In the genomic region with DNA sequence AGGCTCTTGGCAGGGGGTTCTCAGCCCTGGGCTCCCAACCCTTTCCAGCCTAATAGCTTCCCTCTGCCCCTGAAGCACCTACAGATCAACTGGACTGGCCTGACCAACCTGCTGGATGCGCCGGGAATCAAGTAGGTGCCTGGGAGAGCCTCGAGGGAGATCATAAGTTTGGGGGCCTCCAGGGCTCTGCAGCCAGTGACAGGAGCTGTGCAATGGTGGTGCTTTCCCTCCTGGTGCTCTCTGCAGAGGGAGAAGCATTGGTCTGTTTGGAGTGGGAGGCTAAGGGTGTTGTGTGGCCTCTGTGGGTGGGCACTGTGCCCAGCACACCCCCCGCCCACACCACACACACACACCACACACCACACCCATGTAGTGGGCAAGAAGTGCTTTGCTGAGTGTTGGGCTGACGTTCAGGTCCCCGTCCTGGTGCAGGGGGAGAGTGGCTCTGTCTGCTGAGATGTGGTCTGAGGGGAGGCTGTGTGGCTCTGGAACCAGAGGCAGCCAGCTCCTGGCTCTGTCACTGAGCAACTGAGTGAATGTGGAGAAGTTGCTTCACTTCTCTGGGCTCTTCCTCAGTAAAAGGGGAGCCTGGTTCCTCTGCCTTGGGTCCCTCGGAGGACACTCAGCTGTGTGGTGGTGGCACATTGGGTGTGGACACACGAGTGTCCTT, we compare ENCODE assay signal across 18 cellular contexts. TPM values are rescaled to one million over a fixed set of nuclear protein-coding genes. Genes with fewer than 3 reads are reported as not detected.
DNase-seq lines count a peak whose midpoint lies in the region; ATAC-seq and TF ChIP-seq lines count a peak whose summit lies in the region.
"Had no signal": no experiment of that assay in that cellular context is flagged by ENCODE, and none has a peak within 500 bp of the region (broad histone marks: within the 10 kb centered on the region; RNA-seq: fewer than 3 reads in every experiment).

No MANE protein-coding gene starts in this region.

- no TSS peak for BruUV-seq in IMR-90 (replicated peaks; lab: Mats Ljungman, UMichigan)

- no peak overlapping the region for H2BK120ac ChIP-seq in IMR-90 (ENCODE audit: low read depth, low read length)

- H2BK15ac ChIP-seq in IMR-90 (ENCODE audit: low read depth, low read length): no peak overlapping the region

- no peaks in the 10 kb centered on the region for H3K79me1 ChIP-seq in IMR-90 (ENCODE audit: low read depth in 1 of 2, low read length in 2 of 2)

- TF ChIP-seq EP300 in suprapubic skin (IDR thresholded peaks at IDR 0.05): no peak

- H2AK5ac ChIP-seq in IMR-90 (ENCODE audit: low read depth, low read length): no peak overlapping the region

- no peaks in the 10 kb centered on the region for H3K9me3 ChIP-seq in IMR-90 (ENCODE audit: control insufficient read depth, insufficient read depth, low read length)
- no peaks in the 10 kb centered on the region for H3K9me3 ChIP-seq in suprapubic skin
- H3K9me3 ChIP-seq: SJSA1 had no signal

- no peak overlapping the region for H4K91ac ChIP-seq in IMR-90 (ENCODE audit: insufficient read depth, low read depth, low read length)

- H3K4me1 ChIP-seq in IMR-90 (ENCODE audit: control insufficient read depth, insufficient read depth, low read length): no peaks in the 10 kb centered on the region
- H3K4me1 ChIP-seq in suprapubic skin: peaks cover 4% of the 10 kb centered on the region
- H3K4me1 ChIP-seq: SJSA1 had no signal

- intact Hi-C loops in IMR-90 (cut with micrococcal nuclease): no loop called here
- intact Hi-C loops in natural killer cell (cut with micrococcal nuclease): no loop called here

- H2BK5ac ChIP-seq in IMR-90 (ENCODE audit: low read depth, low read length, poor library complexity, severe bottlenecking): no peak overlapping the region

- H3K27me3 ChIP-seq in IMR-90 (ENCODE audit: control insufficient read depth, insufficient read depth, low read length) (peaks cover 7% of the 10 kb centered on the region), suprapubic skin (no peaks in the 10 kb centered on the region)
- H3K27me3 ChIP-seq: SJSA1 had no signal

- no peak overlapping the region for H3K4me3 Mint-ChIP-seq in natural killer cell
- H3K4me3 Mint-ChIP-seq: CD4-positive, CD25-positive, alpha-beta regulatory T cell had no signal

- dilution Hi-C loops in IMR-90 (cut with HindIII; ENCODE audit: low sequenced_read_pairs, unreplicated experiment): no loop called here

- TF ChIP-seq CTCF in IMR-90 (conservative IDR thresholded peaks at IDR 0.05; ENCODE audit: low read depth, low read length) (no peak), suprapubic skin (IDR thresholded peaks at IDR 0.05) (no peak), natural killer cell (IDR thresholded peaks at IDR 0.05) (no peak)

- H4K20me1 ChIP-seq in IMR-90 (ENCODE audit: insufficient read depth, low read length): no peaks in the 10 kb centered on the region

- TF ChIP-seq POLR2A in IMR-90 (IDR thresholded peaks at IDR 0.05; ENCODE audit: low read depth, low read length) (no peak), suprapubic skin (IDR thresholded peaks at IDR 0.05) (no peak)

- H2AFZ ChIP-seq in IMR-90 (replicated peaks; ENCODE audit: low read length, poor library complexity): no peak overlapping the region
- H2AFZ ChIP-seq: GM23248 had no signal

- H3K36me3 ChIP-seq in IMR-90 (ENCODE audit: control insufficient read depth, insufficient read depth, low read length) (no peaks in the 10 kb centered on the region), suprapubic skin (no peaks in the 10 kb centered on the region)
- H3K36me3 ChIP-seq: SJSA1 had no signal

- H2AK9ac ChIP-seq in IMR-90 (replicated peaks; ENCODE audit: low read depth, low read length, poor library complexity): peak overlapping the region; percentile 42

- H3K27ac Mint-ChIP-seq in natural killer cell: no peak overlapping the region
- H3K27ac Mint-ChIP-seq: CD4-positive, CD25-positive, alpha-beta regulatory T cell had no signal

- no peak overlapping the region for H3K14ac ChIP-seq in IMR-90 (replicated peaks; ENCODE audit: low read depth, low read length)

- DNase-seq in IMR-90 (no peak), mesenteric fat pad (ENCODE audit: low spot score) (peak; percentile 81), suprapubic skin (ENCODE audit: low spot score in 2 of 2) (peak; percentile 32 to 57), natural killer cell (no peak), NCI-H2196 (lab: John Stamatoyannopoulos, UW; ENCODE audit: unreplicated experiment) (no peak)
- DNase-seq in activated CD8-positive, alpha-beta memory T cell treated with anti-CD3 and anti-CD28 coated beads, Interleukin-2, amount 50 U/mL, for 48 hours: peak; percentile 35
- DNase-seq in activated effector memory CD4-positive, alpha-beta T cell treated with anti-CD3 and anti-CD28 coated beads, Interleukin-2, amount 50 U/mL, for 16 hours: no peak
- DNase-seq: CD4-positive, CD25-positive, alpha-beta regulatory T cell; HCEC 1CT; MV-4-11; NCI-H1694; NCI-H2081; NCI-H2171; NCI-H524 treated with DMSO at 0.1 percent for 48 hours had no signal

- no peaks in the 10 kb centered on the region for H3K9me3 Mint-ChIP-seq in natural killer cell
- H3K9me3 Mint-ChIP-seq: CD4-positive, CD25-positive, alpha-beta regulatory T cell had no signal

- H3K9ac ChIP-seq in IMR-90 (ENCODE audit: low read depth, low read length): no peak overlapping the region
- H3K9ac ChIP-seq: GM23248 had no signal

- ATAC-seq in IMR-90 (ENCODE audit: low read depth) (no peak), natural killer cell (no peak)
- ATAC-seq: Right ventricle myocardium inferior had no signal

- H3K27ac ChIP-seq in IMR-90 (ENCODE audit: insufficient read depth, low read length) (no peak overlapping the region), suprapubic skin (no peak overlapping the region)
- H3K27ac ChIP-seq: GM23248, SJSA1 had no signal

- H4K5ac ChIP-seq in IMR-90 (ENCODE audit: low read depth, low read length): no peak overlapping the region

- H3K18ac ChIP-seq in IMR-90 (ENCODE audit: low read depth, low read length): no peak overlapping the region

- no peaks in the 10 kb centered on the region for H3K4me1 Mint-ChIP-seq in natural killer cell

- no peaks in the 10 kb centered on the region for H3K9me1 ChIP-seq in IMR-90 (ENCODE audit: insufficient read depth, low read length)

- H2BK20ac ChIP-seq in IMR-90 (ENCODE audit: low read depth, low read length): no peak overlapping the region

- H3K4ac ChIP-seq in IMR-90 (ENCODE audit: low read depth, low read length): no peak overlapping the region

- no peak for TF ChIP-seq RAD21 in IMR-90 (IDR thresholded peaks at IDR 0.05; ENCODE audit: low read length)

- CTCF ChIA-PET in IMR-90 (lab: Yijun Ruan, JAX): interaction anchor here (0.7 to 1.9 kb wide), 6 partner anchors 16 to 463 kb away, joined by 3 to 6 read pairs (median 4); no protein-coding TSS in a partner anchor

- no CpG with 5 or more reads among the region's 8 CpGs for WGBS in IMR-90 (ENCODE audit: extremely low coverage in 2 of 2, insufficient read length in 1 of 2), 2 experiments
- WGBS in suprapubic skin: 74% methylated on average over 2 of the region's 8 CpGs

- no peaks in the 10 kb centered on the region for H3K27me3 Mint-ChIP-seq in natural killer cell (ENCODE audit: low read depth in 2 of 2)
- H3K27me3 Mint-ChIP-seq: CD4-positive, CD25-positive, alpha-beta regulatory T cell had no signal

- POLR2A ChIA-PET in IMR-90 (lab: Charles Lee; ENCODE audit: unreplicated experiment): no interaction called here

- in situ Hi-C loops in IMR-90 (cut with MboI; ENCODE audit: low sequenced_read_pairs): no loop called here

- H3K4me2 ChIP-seq in IMR-90 (ENCODE audit: low read depth, low read length): no peak overlapping the region

- H3K56ac ChIP-seq in IMR-90 (ENCODE audit: extremely low read depth, insufficient read depth, low read length): no peak overlapping the region

- no peak overlapping the region for H4K8ac ChIP-seq in IMR-90 (ENCODE audit: low read depth in 2 of 2, low read length in 2 of 2)

- H3K4me3 ChIP-seq in IMR-90 (ENCODE audit: insufficient read depth, low read depth, low read length) (no peak overlapping the region), suprapubic skin (no peak overlapping the region)
- H3K4me3 ChIP-seq: GM23248, SJSA1 had no signal

- H3K23ac ChIP-seq in IMR-90 (ENCODE audit: low read depth, low read length): no peak overlapping the region

- no peaks in the 10 kb centered on the region for H3K36me3 Mint-ChIP-seq in natural killer cell
- H3K36me3 Mint-ChIP-seq: CD4-positive, CD25-positive, alpha-beta regulatory T cell had no signal

TF ChIP-seq in IMR-90, 13 proteins besides CTCF, POLR2A, EP300 and RAD21 (continues in another document):
- TF ChIP-seq SMC3 (IDR thresholded peaks at IDR 0.05; ENCODE audit: low read depth, low read length) (no peak), RCOR1 (IDR thresholded peaks at IDR 0.05; ENCODE audit: insufficient replicate concordance, low read length) (no peak), CHD1 (IDR thresholded peaks at IDR 0.05; ENCODE audit: low read depth, low read length) (no peak), MXI1 (IDR thresholded peaks at IDR 0.05; ENCODE audit: borderline replicate concordance, low read depth, low read length) (no peak), CEBPB (IDR thresholded peaks at IDR 0.05; ENCODE audit: low read depth, low read length) (no peak), RFX5 (IDR thresholded peaks at IDR 0.05; ENCODE audit: low read depth, low read length) (no peak), BHLHE40 (IDR thresholded peaks at IDR 0.05; ENCODE audit: low read depth, low read length) (no peak), FOS (IDR thresholded peaks at IDR 0.05; ENCODE audit: low read depth, low read length) (no peak)
- TF ChIP-seq, protein P1, sequence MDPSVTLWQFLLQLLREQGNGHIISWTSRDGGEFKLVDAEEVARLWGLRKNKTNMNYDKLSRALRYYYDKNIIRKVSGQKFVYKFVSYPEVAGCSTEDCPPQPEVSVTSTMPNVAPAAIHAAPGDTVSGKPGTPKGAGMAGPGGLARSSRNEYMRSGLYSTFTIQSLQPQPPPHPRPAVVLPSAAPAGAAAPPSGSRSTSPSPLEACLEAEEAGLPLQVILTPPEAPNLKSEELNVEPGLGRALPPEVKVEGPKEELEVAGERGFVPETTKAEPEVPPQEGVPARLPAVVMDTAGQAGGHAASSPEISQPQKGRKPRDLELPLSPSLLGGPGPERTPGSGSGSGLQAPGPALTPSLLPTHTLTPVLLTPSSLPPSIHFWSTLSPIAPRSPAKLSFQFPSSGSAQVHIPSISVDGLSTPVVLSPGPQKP (IDR thresholded peaks at IDR 0.05; ENCODE audit: borderline replicate concordance, low read depth, low read length): no peak

RNA-seq across cellular contexts. Expression of a gene that starts 26.3 kb away (rescaled TPM):
- under 0.01 TPM in 2 replicates for total RNA-seq in IMR-90 (2012; rRNA removed)
- 0.02 and 0.03 TPM in 2 replicates for polyA plus RNA-seq in IMR-90 (2012; rRNA removed)
- 0.04 and 0.05 TPM in 2 replicates for polyA plus RNA-seq in IMR-90 (2012; cell fraction: cytosol; rRNA removed)
- 0.25 and 0.32 TPM in 2 replicates for polyA plus RNA-seq in IMR-90 (2012; cell fraction: nucleus; rRNA removed; ENCODE audit: low replicate concordance)
- 0.19 TPM for total RNA-seq in mesenteric fat pad
- 10 to 100 TPM; 28.9 to 39.0 (median 33.5) TPM for total RNA-seq in suprapubic skin
- total RNA-seq in natural killer cell: not detected
- total RNA-seq: CD4-positive, CD25-positive, alpha-beta regulatory T cell; OCI-LY7 had no signal

Comparison
In these comparisons a context has a peak if more than half of its experiments do, and no peak if none do; other contexts are left out.
1. DNase-seq: peak in activated CD8-positive, alpha-beta memory T cell treated with anti-CD3 and anti-CD28 coated beads, Interleukin-2, amount 50 U/mL, for 48 hours (single experiment), mesenteric fat pad (single experiment) and suprapubic skin (2 of 2); none in IMR-90 (single experiment), natural killer cell (single experiment), activated effector memory CD4-positive, alpha-beta T cell treated with anti-CD3 and anti-CD28 coated beads, Interleukin-2, amount 50 U/mL, for 16 hours (single experiment) and NCI-H2196 (single experiment).
2. RNA of a gene that starts 26.3 kb away (total RNA-seq): 28.9 to 39.0 TPM in suprapubic skin; 0.19 TPM in mesenteric fat pad (single experiment), not detected in natural killer cell and under 0.01 TPM in IMR-90; every median in the first group is over 10 times any median in the second.